1 cellular context compared by ENCODE assay signal in the genomic region with DNA sequence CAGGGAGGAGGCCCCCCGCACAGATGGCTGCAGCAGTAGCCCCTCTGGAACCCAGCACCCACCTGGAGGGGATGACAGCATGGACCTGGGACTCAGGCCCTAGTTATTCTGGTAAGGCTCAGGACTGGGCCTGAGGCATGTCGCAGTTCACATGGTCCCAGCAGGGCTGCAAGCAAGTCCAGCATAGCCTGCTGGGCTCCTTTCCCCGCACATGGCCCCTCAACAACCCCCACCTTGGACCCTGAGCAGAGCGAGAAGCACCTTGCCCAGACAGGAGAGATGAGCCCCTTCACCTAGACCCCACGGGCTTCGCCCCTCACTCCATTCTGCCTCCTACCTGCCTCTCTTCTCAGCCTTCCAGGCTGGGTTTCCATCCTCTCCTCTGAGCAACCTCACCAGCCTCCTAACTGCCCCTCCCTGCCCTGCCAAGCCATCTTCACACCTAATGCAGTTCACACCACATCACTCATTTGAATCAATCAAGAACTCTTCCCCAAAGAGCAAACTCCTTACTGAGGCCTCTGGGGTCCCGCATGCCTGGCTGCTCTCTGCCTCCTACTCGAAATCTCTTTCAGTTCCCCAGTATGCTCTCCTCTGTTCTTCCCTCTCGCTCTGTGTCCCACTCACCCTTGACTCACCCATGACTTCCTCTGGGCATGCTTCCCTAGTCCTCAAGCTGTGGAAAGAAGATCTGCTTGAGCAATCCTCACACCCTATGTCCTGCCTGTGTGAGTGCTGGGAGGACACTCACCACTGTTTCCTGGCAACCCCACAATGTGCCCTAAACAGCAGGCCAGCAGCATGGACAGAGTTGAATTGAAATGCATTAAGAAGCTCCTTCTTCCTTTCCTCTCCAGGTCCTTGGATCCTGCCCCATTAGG.
TF ChIP-seq lines count a peak whose summit lies in the region.

No MANE protein-coding gene starts in this region.

TF ChIP-seq in A549, 52 proteins besides CTCF, POLR2A, EP300 and RAD21:
- no peak for TF ChIP-seq CHD4 (IDR thresholded peaks at IDR 0.05; ENCODE audit: borderline replicate concordance)
- no peak for TF ChIP-seq KDM5A (IDR thresholded peaks at IDR 0.05)
- TF ChIP-seq FOXS1 (CRISPR knock-in tag; IDR thresholded peaks at IDR 0.05): no peak
- no peak for TF ChIP-seq JUNB (IDR thresholded peaks at IDR 0.05)
- TF ChIP-seq, protein P1, sequence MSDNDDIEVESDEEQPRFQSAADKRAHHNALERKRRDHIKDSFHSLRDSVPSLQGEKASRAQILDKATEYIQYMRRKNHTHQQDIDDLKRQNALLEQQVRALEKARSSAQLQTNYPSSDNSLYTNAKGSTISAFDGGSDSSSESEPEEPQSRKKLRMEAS (IDR thresholded peaks at IDR 0.05): no peak
- TF ChIP-seq, protein P2, sequence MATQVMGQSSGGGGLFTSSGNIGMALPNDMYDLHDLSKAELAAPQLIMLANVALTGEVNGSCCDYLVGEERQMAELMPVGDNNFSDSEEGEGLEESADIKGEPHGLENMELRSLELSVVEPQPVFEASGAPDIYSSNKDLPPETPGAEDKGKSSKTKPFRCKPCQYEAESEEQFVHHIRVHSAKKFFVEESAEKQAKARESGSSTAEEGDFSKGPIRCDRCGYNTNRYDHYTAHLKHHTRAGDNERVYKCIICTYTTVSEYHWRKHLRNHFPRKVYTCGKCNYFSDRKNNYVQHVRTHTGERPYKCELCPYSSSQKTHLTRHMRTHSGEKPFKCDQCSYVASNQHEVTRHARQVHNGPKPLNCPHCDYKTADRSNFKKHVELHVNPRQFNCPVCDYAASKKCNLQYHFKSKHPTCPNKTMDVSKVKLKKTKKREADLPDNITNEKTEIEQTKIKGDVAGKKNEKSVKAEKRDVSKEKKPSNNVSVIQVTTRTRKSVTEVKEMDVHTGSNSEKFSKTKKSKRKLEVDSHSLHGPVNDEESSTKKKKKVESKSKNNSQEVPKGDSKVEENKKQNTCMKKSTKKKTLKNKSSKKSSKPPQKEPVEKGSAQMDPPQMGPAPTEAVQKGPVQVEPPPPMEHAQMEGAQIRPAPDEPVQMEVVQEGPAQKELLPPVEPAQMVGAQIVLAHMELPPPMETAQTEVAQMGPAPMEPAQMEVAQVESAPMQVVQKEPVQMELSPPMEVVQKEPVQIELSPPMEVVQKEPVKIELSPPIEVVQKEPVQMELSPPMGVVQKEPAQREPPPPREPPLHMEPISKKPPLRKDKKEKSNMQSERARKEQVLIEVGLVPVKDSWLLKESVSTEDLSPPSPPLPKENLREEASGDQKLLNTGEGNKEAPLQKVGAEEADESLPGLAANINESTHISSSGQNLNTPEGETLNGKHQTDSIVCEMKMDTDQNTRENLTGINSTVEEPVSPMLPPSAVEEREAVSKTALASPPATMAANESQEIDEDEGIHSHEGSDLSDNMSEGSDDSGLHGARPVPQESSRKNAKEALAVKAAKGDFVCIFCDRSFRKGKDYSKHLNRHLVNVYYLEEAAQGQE (IDR thresholded peaks at IDR 0.05): no peak
- no peak for TF ChIP-seq ZSCAN20 (CRISPR knock-in tag; IDR thresholded peaks at IDR 0.05)
- TF ChIP-seq HOXB5 (CRISPR knock-in tag; IDR thresholded peaks at IDR 0.05): no peak
- TF ChIP-seq GATA3 (IDR thresholded peaks at IDR 0.05; ENCODE audit: borderline replicate concordance): no peak
- no peak for TF ChIP-seq RFX5 (IDR thresholded peaks at IDR 0.05)
- TF ChIP-seq, protein P3, sequence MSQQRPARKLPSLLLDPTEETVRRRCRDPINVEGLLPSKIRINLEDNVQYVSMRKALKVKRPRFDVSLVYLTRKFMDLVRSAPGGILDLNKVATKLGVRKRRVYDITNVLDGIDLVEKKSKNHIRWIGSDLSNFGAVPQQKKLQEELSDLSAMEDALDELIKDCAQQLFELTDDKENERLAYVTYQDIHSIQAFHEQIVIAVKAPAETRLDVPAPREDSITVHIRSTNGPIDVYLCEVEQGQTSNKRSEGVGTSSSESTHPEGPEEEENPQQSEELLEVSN (IDR thresholded peaks at IDR 0.05; ENCODE audit: borderline replicate concordance, low read depth): no peak
- TF ChIP-seq ESRRA (IDR thresholded peaks at IDR 0.05; ENCODE audit: borderline replicate concordance, low read length): no peak
- no peak for TF ChIP-seq FOSB (CRISPR knock-in tag; IDR thresholded peaks at IDR 0.05)
- TF ChIP-seq MYC (IDR thresholded peaks at IDR 0.05; ENCODE audit: borderline replicate concordance, low read length): no peak
- TF ChIP-seq, protein P4, sequence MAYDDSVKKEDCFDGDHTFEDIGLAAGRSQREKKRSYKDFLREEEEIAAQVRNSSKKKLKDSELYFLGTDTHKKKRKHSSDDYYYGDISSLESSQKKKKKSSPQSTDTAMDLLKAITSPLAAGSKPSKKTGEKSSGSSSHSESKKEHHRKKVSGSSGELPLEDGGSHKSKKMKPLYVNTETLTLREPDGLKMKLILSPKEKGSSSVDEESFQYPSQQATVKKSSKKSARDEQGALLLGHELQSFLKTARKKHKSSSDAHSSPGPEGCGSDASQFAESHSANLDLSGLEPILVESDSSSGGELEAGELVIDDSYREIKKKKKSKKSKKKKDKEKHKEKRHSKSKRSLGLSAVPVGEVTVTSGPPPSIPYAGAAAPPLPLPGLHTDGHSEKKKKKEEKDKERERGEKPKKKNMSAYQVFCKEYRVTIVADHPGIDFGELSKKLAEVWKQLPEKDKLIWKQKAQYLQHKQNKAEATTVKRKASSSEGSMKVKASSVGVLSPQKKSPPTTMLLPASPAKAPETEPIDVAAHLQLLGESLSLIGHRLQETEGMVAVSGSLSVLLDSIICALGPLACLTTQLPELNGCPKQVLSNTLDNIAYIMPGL (CRISPR knock-in tag; IDR thresholded peaks at IDR 0.05; ENCODE audit: borderline replicate concordance): no peak
TF ChIP-seq in A549: peak in this region for 0.
